In the genomic region with DNA sequence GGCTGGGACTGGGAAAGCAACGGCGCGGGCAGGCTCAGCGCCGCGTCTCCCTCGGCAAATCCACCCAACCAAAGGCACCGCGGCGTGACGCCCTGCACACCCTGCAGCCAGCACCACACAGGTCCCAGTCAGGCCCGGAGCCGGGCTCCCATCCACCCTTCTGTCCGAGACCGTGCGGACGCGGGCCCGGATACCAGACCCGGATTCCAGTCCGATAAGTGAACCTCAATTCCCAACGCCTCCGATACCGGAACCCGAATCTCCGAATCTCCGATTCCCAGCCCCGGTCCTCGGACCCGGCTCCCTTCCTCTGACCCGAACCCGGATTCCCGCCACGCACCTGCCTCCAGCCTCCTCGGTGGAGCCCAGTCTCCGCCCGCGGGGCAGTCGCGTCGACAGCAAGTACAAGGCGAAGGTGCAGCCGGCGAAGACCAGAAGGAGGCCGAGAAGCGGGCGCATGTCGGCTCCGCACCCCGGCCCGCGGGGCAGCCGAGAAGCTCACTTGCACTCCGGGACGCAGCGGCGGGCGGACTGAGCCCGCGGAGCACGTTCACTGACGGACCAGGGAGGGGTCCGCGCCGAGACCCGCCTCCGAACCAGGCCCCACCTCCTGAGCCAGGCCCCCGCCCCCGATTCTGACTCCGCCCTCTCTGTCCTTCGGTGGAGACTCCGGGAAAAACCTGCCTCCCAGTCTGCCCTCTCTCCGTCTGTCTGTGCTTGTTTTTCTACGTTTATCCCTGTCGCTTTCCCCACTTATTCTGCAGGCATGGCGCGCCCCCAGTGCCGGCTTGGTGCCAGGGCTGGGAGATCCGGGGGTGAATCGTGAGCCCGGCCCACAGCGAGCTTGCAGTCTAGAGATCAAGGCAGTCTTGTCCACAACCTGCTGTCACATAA, we compare ENCODE assay signal across 8 cellular contexts. TPM values are rescaled to one million over a fixed set of nuclear protein-coding genes. Genes with fewer than 3 reads are reported as not detected.
DNase-seq lines count a peak whose midpoint lies in the region; ATAC-seq and TF ChIP-seq lines count a peak whose summit lies in the region.

Gene TMEM41A, minus strand, starts transcription at position 533 of the 894 bp plus-strand sequence. Its CDS starts 74 bp downstream, at position 459.

- peak within 1 kb of the TSS; percentile 85 to 95 for H3K27ac ChIP-seq in esophagus (ENCODE audit: low read depth in 2 of 2, low read length in 1 of 2)

- H3K27ac Mint-ChIP-seq in activated T-cell treated with anti-CD3 and anti-CD28 coated beads, Interleukin-2, amount 50 U/mL, for 24 hours, result peak within 1 kb of the TSS; percentile 91

- peaks cover 43% of the 10 kb centered on the region for H3K36me3 Mint-ChIP-seq in activated T-cell treated with anti-CD3 and anti-CD28 coated beads, Interleukin-2, amount 50 U/mL, for 24 hours (ENCODE audit: low read depth)

- DNase-seq in DMS53 treated with DMSO at 0.1 percent for 48 hours (lab: John Stamatoyannopoulos, UW; ENCODE audit: unreplicated experiment), result peak; percentile 53
- DNase-seq in Jurkat, Clone E6-1 (ENCODE audit: low read depth, low spot score), result peak; percentile 72
- DNase-seq in activated T-cell treated with anti-CD3 and anti-CD28 coated beads, Interleukin-2, amount 50 U/mL, for 24 hours, result peak; percentile 95
- peak; percentile 95 for DNase-seq in stimulated activated CD8-positive, alpha-beta memory T cell treated with anti-CD3 and anti-CD28 coated beads, Interleukin-4, amount 100 ng/mL, for 48 hours

- H3K27me3 ChIP-seq in esophagus (ENCODE audit: control insufficient read depth in 1 of 2, insufficient read depth in 2 of 2, low read length in 2 of 2) (no peaks in the 10 kb centered on the region), mucosa of stomach (ENCODE audit: control insufficient read depth, insufficient read depth, low read length) (no peaks in the 10 kb centered on the region)

- H3K36me3 ChIP-seq in esophagus (ENCODE audit: control insufficient read depth in 2 of 2, insufficient read depth in 2 of 2, low read length in 1 of 2) (peaks cover 5 to 13% of the 10 kb centered on the region in 2 donors), mucosa of stomach (ENCODE audit: control insufficient read depth, insufficient read depth, low read length) (peaks cover 6% of the 10 kb centered on the region)

- H3K27me3 Mint-ChIP-seq in activated T-cell treated with anti-CD3 and anti-CD28 coated beads, Interleukin-2, amount 50 U/mL, for 24 hours, result no peaks in the 10 kb centered on the region

- peak; percentile 93 for ATAC-seq in GM21717 (IDR thresholded peaks at IDR 0.05; ENCODE audit: unreplicated experiment)

- no peaks in the 10 kb centered on the region for H3K9me3 ChIP-seq in esophagus (ENCODE audit: control insufficient read depth in 2 of 2, insufficient read depth in 1 of 2, low read depth in 1 of 2, low read length in 1 of 2)
- no peaks in the 10 kb centered on the region for H3K9me3 ChIP-seq in mucosa of stomach (ENCODE audit: control insufficient read depth, low read length)

- H3K9me3 Mint-ChIP-seq in activated T-cell treated with anti-CD3 and anti-CD28 coated beads, Interleukin-2, amount 50 U/mL, for 24 hours, result no peaks in the 10 kb centered on the region

- peaks cover 28% of the 10 kb centered on the region for H3K4me1 Mint-ChIP-seq in activated T-cell treated with anti-CD3 and anti-CD28 coated beads, Interleukin-2, amount 50 U/mL, for 24 hours (ENCODE audit: low read depth)

- peak within 1 kb of the TSS; percentile 89 for H3K4me3 ChIP-seq in Jurkat, Clone E6-1 (ENCODE audit: low read length)
- H3K4me3 ChIP-seq in esophagus (ENCODE audit: low read depth in 1 of 2, low read length in 2 of 2), result peak within 1 kb of the TSS; percentile 75 to 97
- peak within 1 kb of the TSS; percentile 78 for H3K4me3 ChIP-seq in mucosa of stomach (ENCODE audit: low read length)

- H3K4me1 ChIP-seq in esophagus (ENCODE audit: control insufficient read depth in 2 of 2, insufficient read depth in 2 of 2, low read length in 1 of 2), result peaks cover 0 to 3% of the 10 kb centered on the region in 2 donors
- peaks cover 23% of the 10 kb centered on the region for H3K4me1 ChIP-seq in mucosa of stomach (ENCODE audit: control insufficient read depth, insufficient read depth, low read length)

- 1% methylated on average over 70 to 82 of the region's 82 CpGs for WGBS in esophagus, 2 donors

- H3K9ac ChIP-seq in mucosa of stomach (ENCODE audit: low read length), result peak within 1 kb of the TSS; percentile 92

- H3K4me3 Mint-ChIP-seq in activated T-cell treated with anti-CD3 and anti-CD28 coated beads, Interleukin-2, amount 50 U/mL, for 24 hours, result peak within 1 kb of the TSS; percentile 94

TF ChIP-seq in PFSK-1, 5 proteins besides CTCF, POLR2A, EP300 and RAD21:
- TF ChIP-seq FOXP2 (optimal IDR thresholded peaks at IDR 0.05; ENCODE audit: borderline replicate concordance, extremely low read depth, extremely low read length, insufficient read depth), result peak; percentile 96
- TF ChIP-seq SIN3A (IDR thresholded peaks at IDR 0.05; ENCODE audit: borderline replicate concordance, insufficient read depth, low read length), result no peak
- TF ChIP-seq, protein P1, sequence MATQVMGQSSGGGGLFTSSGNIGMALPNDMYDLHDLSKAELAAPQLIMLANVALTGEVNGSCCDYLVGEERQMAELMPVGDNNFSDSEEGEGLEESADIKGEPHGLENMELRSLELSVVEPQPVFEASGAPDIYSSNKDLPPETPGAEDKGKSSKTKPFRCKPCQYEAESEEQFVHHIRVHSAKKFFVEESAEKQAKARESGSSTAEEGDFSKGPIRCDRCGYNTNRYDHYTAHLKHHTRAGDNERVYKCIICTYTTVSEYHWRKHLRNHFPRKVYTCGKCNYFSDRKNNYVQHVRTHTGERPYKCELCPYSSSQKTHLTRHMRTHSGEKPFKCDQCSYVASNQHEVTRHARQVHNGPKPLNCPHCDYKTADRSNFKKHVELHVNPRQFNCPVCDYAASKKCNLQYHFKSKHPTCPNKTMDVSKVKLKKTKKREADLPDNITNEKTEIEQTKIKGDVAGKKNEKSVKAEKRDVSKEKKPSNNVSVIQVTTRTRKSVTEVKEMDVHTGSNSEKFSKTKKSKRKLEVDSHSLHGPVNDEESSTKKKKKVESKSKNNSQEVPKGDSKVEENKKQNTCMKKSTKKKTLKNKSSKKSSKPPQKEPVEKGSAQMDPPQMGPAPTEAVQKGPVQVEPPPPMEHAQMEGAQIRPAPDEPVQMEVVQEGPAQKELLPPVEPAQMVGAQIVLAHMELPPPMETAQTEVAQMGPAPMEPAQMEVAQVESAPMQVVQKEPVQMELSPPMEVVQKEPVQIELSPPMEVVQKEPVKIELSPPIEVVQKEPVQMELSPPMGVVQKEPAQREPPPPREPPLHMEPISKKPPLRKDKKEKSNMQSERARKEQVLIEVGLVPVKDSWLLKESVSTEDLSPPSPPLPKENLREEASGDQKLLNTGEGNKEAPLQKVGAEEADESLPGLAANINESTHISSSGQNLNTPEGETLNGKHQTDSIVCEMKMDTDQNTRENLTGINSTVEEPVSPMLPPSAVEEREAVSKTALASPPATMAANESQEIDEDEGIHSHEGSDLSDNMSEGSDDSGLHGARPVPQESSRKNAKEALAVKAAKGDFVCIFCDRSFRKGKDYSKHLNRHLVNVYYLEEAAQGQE (IDR thresholded peaks at IDR 0.05; ENCODE audit: insufficient read depth in 1 of 2, low read depth in 2 of 2, low read length in 2 of 2), result 0 out of 4 replicates have a peak, but pooled peaks of 1 of the 2 experiments have one; percentile 31
- peak; percentile 89 for TF ChIP-seq TAF1 (IDR thresholded peaks at IDR 0.05; ENCODE audit: borderline replicate concordance, insufficient read depth, low read length)
- TF ChIP-seq POLR2AphosphoS5 (IDR thresholded peaks at IDR 0.05; ENCODE audit: low read depth, low read length), result peak; percentile 91

RNA-seq across cellular contexts. Expression of gene TMEM41A, which starts in this region (rescaled TPM):
- polyA plus RNA-seq in Jurkat, Clone E6-1 (2012; ENCODE audit: insufficient read depth, insufficient read length), result 12.3 TPM
- 16.4 TPM for polyA plus RNA-seq in PFSK-1 (2012; ENCODE audit: insufficient read length, low read depth)
- polyA plus RNA-seq in esophagus, result 10 to 100 TPM; 10.0 to 19.1 TPM

Comparison
In these comparisons a context has a peak if more than half of its experiments do, and no peak if none do; other contexts are left out.
1. Peak in every context shown above with its lines: DNase-seq, ATAC-seq, H3K4me3 ChIP-seq and H3K27ac ChIP-seq.